ENCODE assay signal across 1 cellular context in genomic region chr1:3472088-3472850, GRCh38.
A peak's percentile ranks its signal among the peaks of the same experiment; 100 is the strongest.
TF ChIP-seq lines count a peak whose summit lies in the region.

No MANE protein-coding gene starts in this region.

TF ChIP-seq in HepG2, 621 proteins besides CTCF, POLR2A, EP300 and RAD21 (continued from another document):
- peak; percentile 36 for TF ChIP-seq RBFOX2 (IDR thresholded peaks at IDR 0.05; ENCODE audit: low read depth, low read length)
- TF ChIP-seq SALL2 (CRISPR knock-in tag; IDR thresholded peaks at IDR 0.05): 0 out of 2 replicates have a peak, but pooled peaks have one; percentile 34
- no peak for TF ChIP-seq KDM5A (IDR thresholded peaks at IDR 0.05; ENCODE audit: borderline replicate concordance, low read length)
- TF ChIP-seq ZNF598 (CRISPR knock-in tag; IDR thresholded peaks at IDR 0.05; ENCODE audit: borderline replicate concordance): peak; percentile 57; the same call in 1 of the 2 replicates
- TF ChIP-seq ZNF17 (CRISPR knock-in tag; IDR thresholded peaks at IDR 0.05): no peak
- no peak for TF ChIP-seq ZBTB34 (CRISPR knock-in tag; IDR thresholded peaks at IDR 0.05)
- 0 out of 2 replicates have a peak, but pooled peaks have one; percentile 17 for TF ChIP-seq MEIS1 (CRISPR knock-in tag; IDR thresholded peaks at IDR 0.05; ENCODE audit: borderline replicate concordance)
- no peak for TF ChIP-seq THYN1 (CRISPR knock-in tag; IDR thresholded peaks at IDR 0.05; ENCODE audit: borderline replicate concordance, low read depth)
- no peak for TF ChIP-seq TEAD2 (CRISPR knock-in tag; IDR thresholded peaks at IDR 0.05)
- TF ChIP-seq ARID4A (CRISPR knock-in tag; IDR thresholded peaks at IDR 0.05; ENCODE audit: borderline replicate concordance): 0 out of 2 replicates have a peak, but pooled peaks have one; percentile 11
- TF ChIP-seq TARDBP (CRISPR knock-in tag; IDR thresholded peaks at IDR 0.05): 0 out of 2 replicates have a peak, but pooled peaks have one; percentile 0
- no peak for TF ChIP-seq GZF1 (CRISPR knock-in tag; IDR thresholded peaks at IDR 0.05)
- peak; percentile 44; the same call in 1 of the 2 replicates for TF ChIP-seq ZNF350 (CRISPR knock-in tag; IDR thresholded peaks at IDR 0.05; ENCODE audit: borderline replicate concordance, low read depth)
- peak; percentile 65; the same call in 1 of the 2 replicates for TF ChIP-seq ZNF510 (CRISPR knock-in tag; IDR thresholded peaks at IDR 0.05; ENCODE audit: low read depth)
- TF ChIP-seq KMT2A (CRISPR knock-in tag; IDR thresholded peaks at IDR 0.05): no peak
- TF ChIP-seq REL (CRISPR knock-in tag; conservative IDR thresholded peaks at IDR 0.05): no peak
- no peak for TF ChIP-seq ZNF878 (CRISPR knock-in tag; IDR thresholded peaks at IDR 0.05)
- no peak for TF ChIP-seq MEF2D (CRISPR knock-in tag; IDR thresholded peaks at IDR 0.05)
- TF ChIP-seq TSC22D2 (CRISPR knock-in tag; IDR thresholded peaks at IDR 0.05; ENCODE audit: borderline replicate concordance): no peak; the same call in 1 of the 2 replicates
